ENCODE assay signal across 15 cellular contexts in genomic region chr15:44788748-44789147, GRCh38. TPM values are rescaled to one million over a fixed set of nuclear protein-coding genes. Genes with fewer than 3 reads are reported as not detected.
DNase-seq lines count a peak whose midpoint lies in the region; ATAC-seq and TF ChIP-seq lines count a peak whose summit lies in the region.
"Had no signal": no experiment of that assay in that cellular context is flagged by ENCODE, and none has a peak within 500 bp of the region (broad histone marks: within the 10 kb centered on the region; RNA-seq: fewer than 3 reads in every experiment).

No MANE protein-coding gene starts in this region.

- DNase-seq in M059J (ENCODE audit: low read depth) = peak; percentile 46
- DNase-seq in activated CD8-positive, alpha-beta memory T cell treated with anti-CD3 and anti-CD28 coated beads for 48 hours (ENCODE audit: low read depth in 2 of 3, low spot score in 2 of 3) = peak in 2 of 3 experiments; percentile 12 to 18
- peak; percentile 45 for DNase-seq in central memory CD4-positive, alpha-beta T cell
- peak; percentile 15 for DNase-seq in stimulated activated CD8-positive, alpha-beta memory T cell treated with anti-CD3 and anti-CD28 coated beads, Interleukin-12 subunit alpha, Interleukin-12 subunit beta, amount 100 ng/mL, for 1 hour (ENCODE audit: low read depth)
- no peak for DNase-seq in ascending aorta (ENCODE audit: low spot score in 2 of 2)
- no peak for DNase-seq in dorsolateral prefrontal cortex
- no peak for DNase-seq in heart left ventricle
- DNase-seq: KBM-7, NCI-H2227 treated with DMSO at 0.1 percent for 48 hours, nephron progenitor cell, upper lobe of right lung had no signal

- H3K27me3 ChIP-seq in ascending aorta = no peaks in the 10 kb centered on the region
- H3K27me3 ChIP-seq in dorsolateral prefrontal cortex = no peaks in the 10 kb centered on the region
- H3K27me3 ChIP-seq in heart left ventricle = no peaks in the 10 kb centered on the region
- H3K27me3 ChIP-seq: cardiac muscle cell, upper lobe of right lung had no signal

- TF ChIP-seq CTCF in ascending aorta (IDR thresholded peaks at IDR 0.05) = no peak
- TF ChIP-seq CTCF in dorsolateral prefrontal cortex (IDR thresholded peaks at IDR 0.05 in 54 of 56, conservative IDR thresholded peaks at IDR 0.05 in 2 of 56; ENCODE audit: low read depth in 1 of 56, partially characterized antibody in 56 of 56) = no peak
- no peak for TF ChIP-seq CTCF in heart left ventricle (IDR thresholded peaks at IDR 0.05)

- no peak overlapping the region for H3K4me3 ChIP-seq in ascending aorta
- no peak overlapping the region for H3K4me3 ChIP-seq in dorsolateral prefrontal cortex
- H3K4me3 ChIP-seq in heart left ventricle = no peak overlapping the region
- H3K4me3 ChIP-seq: cardiac muscle cell, skin epidermis, upper lobe of right lung had no signal

- H3K36me3 ChIP-seq in ascending aorta (no peaks in the 10 kb centered on the region), heart left ventricle (no peaks in the 10 kb centered on the region)
- H3K36me3 ChIP-seq: cardiac muscle cell, upper lobe of right lung had no signal

- intact Hi-C loops in ascending aorta (cut with DNase I) = no loop called here
- intact Hi-C loops in dorsolateral prefrontal cortex (cut with DNase I) = loop anchor here in 1 of 2 donors (5.0 kb wide), 1 partner anchor 126 kb away; the partner anchor contains the start of gene SPG11
- intact Hi-C loops in heart left ventricle (cut with DNase I) = loop anchor here in 2 of 10 donors (5.0 kb wide), 2 partner anchors 206 to 211 kb away; no protein-coding TSS in a partner anchor

- no peak for TF ChIP-seq POLR2A in heart left ventricle (IDR thresholded peaks at IDR 0.05)

- H3K4me1 ChIP-seq in ascending aorta = peaks cover 0 to 3% of the 10 kb centered on the region in 2 donors
- peaks cover 0 to 9% (median 4%) of the 10 kb centered on the region in 12 donors for H3K4me1 ChIP-seq in heart left ventricle
- H3K4me1 ChIP-seq: upper lobe of right lung had no signal

- H3K9me3 ChIP-seq in ascending aorta (no peaks in the 10 kb centered on the region), heart left ventricle (no peaks in the 10 kb centered on the region)
- H3K9me3 ChIP-seq: upper lobe of right lung had no signal

- WGBS in heart left ventricle, 4 donors = 73 to 79% (median 78%) methylated on average over 8 of the region's 8 CpGs

- ATAC-seq in GM21619 (IDR thresholded peaks at IDR 0.05; ENCODE audit: unreplicated experiment) = no peak
- ATAC-seq in heart left ventricle = no peak
- ATAC-seq: upper lobe of right lung had no signal

- H3K27ac ChIP-seq in ascending aorta = no peak overlapping the region
- no peak overlapping the region for H3K27ac ChIP-seq in dorsolateral prefrontal cortex
- H3K27ac ChIP-seq in heart left ventricle = no peak overlapping the region
- H3K27ac ChIP-seq: cardiac muscle cell, RWPE1, skin epidermis, upper lobe of right lung had no signal

RNA-seq across cellular contexts. Expression of gene TRIM69, which starts 52.4 kb away (rescaled TPM):
- 34.8 and 37.2 TPM in 2 replicates for total RNA-seq in M059J (2014; rRNA removed; shearing (Covaris generic))
- 40.3 TPM for total RNA-seq in ascending aorta
- total RNA-seq in dorsolateral prefrontal cortex = 100 to 1,000 TPM in 1 of 120 experiments, 10 to 100 TPM in 119; 31.6 to 103 (median 60.3) TPM
- total RNA-seq in heart left ventricle = 100 to 1,000 TPM in 1 of 9 donors, 10 to 100 TPM in 8; 32.6 to 122 (median 60.7) TPM
- polyA plus RNA-seq in heart left ventricle = 10 to 100 TPM; 39.1 to 53.9 TPM

Comparison
In these comparisons a context has a peak if more than half of its experiments do, and no peak if none do; other contexts are left out.
1. DNase-seq: peak in M059J (single experiment), activated CD8-positive, alpha-beta memory T cell treated with anti-CD3 and anti-CD28 coated beads for 48 hours (2 of 3), central memory CD4-positive, alpha-beta T cell (single experiment) and stimulated activated CD8-positive, alpha-beta memory T cell treated with anti-CD3 and anti-CD28 coated beads, Interleukin-12 subunit alpha, Interleukin-12 subunit beta, amount 100 ng/mL, for 1 hour (single experiment); none in ascending aorta (0 of 2), dorsolateral prefrontal cortex (0 of 10) and heart left ventricle (0 of 5).